In the genomic region with DNA sequence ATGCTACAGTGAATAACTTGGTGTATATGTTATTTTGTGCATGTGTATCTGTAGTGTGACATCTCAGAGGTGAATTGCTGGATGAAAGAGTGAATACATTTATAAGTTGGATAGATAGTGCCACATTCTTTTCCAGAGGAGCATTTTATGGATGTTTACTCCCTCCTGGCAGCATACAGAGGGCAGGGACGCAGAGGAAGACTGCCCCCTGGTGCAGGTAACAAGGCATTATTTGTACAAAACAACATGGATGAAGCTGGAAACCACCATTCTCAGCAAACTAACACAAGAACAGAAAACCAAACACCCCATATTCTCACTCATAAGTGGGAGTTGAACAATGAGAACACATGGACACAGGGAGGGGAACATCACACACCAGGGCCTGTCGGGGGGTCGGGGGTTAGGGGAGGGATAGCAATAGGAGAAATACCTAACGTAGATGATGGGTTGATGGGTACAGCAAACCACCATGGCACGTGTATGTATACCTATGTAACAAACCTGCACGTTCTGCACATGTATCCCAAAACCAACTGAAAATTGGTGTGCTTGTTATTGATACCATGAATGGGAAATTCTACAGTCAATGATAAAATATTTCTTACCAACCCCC, we compare ENCODE assay signal across 8 cellular contexts. TPM values are rescaled to one million over a fixed set of nuclear protein-coding genes. Genes with fewer than 3 reads are reported as not detected.
DNase-seq lines count a peak whose midpoint lies in the region; ATAC-seq, FAIRE-seq and TF ChIP-seq lines count a peak whose summit lies in the region.

No MANE protein-coding gene starts in this region.

- TF ChIP-seq CTCF in D721Med (IDR thresholded peaks at IDR 0.05; ENCODE audit: insufficient read depth, missing control alignments), result peak; percentile 35
- TF ChIP-seq CTCF in brain microvascular endothelial cell (IDR thresholded peaks at IDR 0.05; ENCODE audit: low read depth, low read length, missing control alignments), result peak; percentile 66
- peak; percentile 27 for TF ChIP-seq CTCF in mesothelial cell of epicardium (IDR thresholded peaks at IDR 0.05; ENCODE audit: unreplicated experiment)

- peaks cover 3% of the 10 kb centered on the region for H3K9me3 Mint-ChIP-seq in mesothelial cell of epicardium
- H3K9me3 Mint-ChIP-seq in activated CD4-positive, alpha-beta T cell treated with anti-CD3 and anti-CD28 coated beads, Interleukin-2, amount 10 ng/mL, durations not matched to agents 24 days and 14 days, result no peaks in the 10 kb centered on the region

- peaks cover 11% of the 10 kb centered on the region for H3K4me1 Mint-ChIP-seq in mesothelial cell of epicardium
- no peaks in the 10 kb centered on the region for H3K4me1 Mint-ChIP-seq in activated CD4-positive, alpha-beta T cell treated with anti-CD3 and anti-CD28 coated beads, Interleukin-2, amount 10 ng/mL, durations not matched to agents 24 days and 14 days

- FAIRE-seq in D721Med (lab: Jason Lieb, UNC), result no peak

- in situ Hi-C loops in brain microvascular endothelial cell (cut with HindIII; ENCODE audit: low pct_ligation_motif_present, low sequenced_read_pairs), result no loop called here

- H3K4me3 Mint-ChIP-seq in mesothelial cell of epicardium, result no peak overlapping the region
- H3K4me3 Mint-ChIP-seq in activated CD4-positive, alpha-beta T cell treated with anti-CD3 and anti-CD28 coated beads, Interleukin-2, amount 10 ng/mL, durations not matched to agents 24 days and 14 days, result no peak overlapping the region

- no peak overlapping the region for H3K27ac ChIP-seq in brain microvascular endothelial cell

- no peaks in the 10 kb centered on the region for H3K36me3 ChIP-seq in brain microvascular endothelial cell (replicated peaks)

- no peak overlapping the region for H3K4me3 ChIP-seq in brain microvascular endothelial cell (ENCODE audit: low read depth, low read length)

- ATAC-seq in HG02981 (IDR thresholded peaks at IDR 0.05; ENCODE audit: unreplicated experiment), result no peak

- H3K27me3 ChIP-seq in brain microvascular endothelial cell (replicated peaks), result no peaks in the 10 kb centered on the region

- no peak for DNase-seq in D721Med (ENCODE audit: insufficient read length, low spot score)
- DNase-seq in HuH-7.5 (ENCODE audit: low spot score), result peak; percentile 68
- no peak for DNase-seq in brain microvascular endothelial cell
- no peak for DNase-seq in mesothelial cell of epicardium (ENCODE audit: low spot score in 2 of 2, unreplicated experiment in 2 of 2)
- DNase-seq in activated CD4-positive, alpha-beta T cell treated with anti-CD3 and anti-CD28 coated beads, Interleukin-2, amount 10 ng/mL, durations not matched to agents 24 days and 14 days, result no peak
- DNase-seq in DMS79 (lab: John Stamatoyannopoulos, UW), result no peak
- DNase-seq in NOMO-1 treated with dmso at 0.1 percent for 144 hours (lab: John Stamatoyannopoulos, UW; ENCODE audit: unreplicated experiment), result no peak

- intact Hi-C loops in activated CD4-positive, alpha-beta T cell treated with anti-CD3 and anti-CD28 coated beads, Interleukin-2, amount 10 ng/mL, durations not matched to agents 24 days and 14 days (cut with micrococcal nuclease), result no loop called here

- H3K27me3 Mint-ChIP-seq in mesothelial cell of epicardium (ENCODE audit: low read depth), result peaks cover 23% of the 10 kb centered on the region
- H3K27me3 Mint-ChIP-seq in activated CD4-positive, alpha-beta T cell treated with anti-CD3 and anti-CD28 coated beads, Interleukin-2, amount 10 ng/mL, durations not matched to agents 24 days and 14 days, result peaks cover 4% of the 10 kb centered on the region

- H3K36me3 Mint-ChIP-seq in mesothelial cell of epicardium, result no peaks in the 10 kb centered on the region
- H3K36me3 Mint-ChIP-seq in activated CD4-positive, alpha-beta T cell treated with anti-CD3 and anti-CD28 coated beads, Interleukin-2, amount 10 ng/mL, durations not matched to agents 24 days and 14 days (ENCODE audit: low read depth), result no peaks in the 10 kb centered on the region

- H3K27ac Mint-ChIP-seq in mesothelial cell of epicardium, result no peak overlapping the region
- no peak overlapping the region for H3K27ac Mint-ChIP-seq in activated CD4-positive, alpha-beta T cell treated with anti-CD3 and anti-CD28 coated beads, Interleukin-2, amount 10 ng/mL, durations not matched to agents 24 days and 14 days

RNA-seq across cellular contexts. Expression of gene CTXND1, which starts 57.9 kb away (rescaled TPM):
- total RNA-seq in mesothelial cell of epicardium, result not detected in 3 replicates
- total RNA-seq in activated CD4-positive, alpha-beta T cell treated with anti-CD3 and anti-CD28 coated beads, Interleukin-2, amount 10 ng/mL, durations not matched to agents 24 days and 14 days, result not detected in 2 replicates
